In the genomic region with DNA sequence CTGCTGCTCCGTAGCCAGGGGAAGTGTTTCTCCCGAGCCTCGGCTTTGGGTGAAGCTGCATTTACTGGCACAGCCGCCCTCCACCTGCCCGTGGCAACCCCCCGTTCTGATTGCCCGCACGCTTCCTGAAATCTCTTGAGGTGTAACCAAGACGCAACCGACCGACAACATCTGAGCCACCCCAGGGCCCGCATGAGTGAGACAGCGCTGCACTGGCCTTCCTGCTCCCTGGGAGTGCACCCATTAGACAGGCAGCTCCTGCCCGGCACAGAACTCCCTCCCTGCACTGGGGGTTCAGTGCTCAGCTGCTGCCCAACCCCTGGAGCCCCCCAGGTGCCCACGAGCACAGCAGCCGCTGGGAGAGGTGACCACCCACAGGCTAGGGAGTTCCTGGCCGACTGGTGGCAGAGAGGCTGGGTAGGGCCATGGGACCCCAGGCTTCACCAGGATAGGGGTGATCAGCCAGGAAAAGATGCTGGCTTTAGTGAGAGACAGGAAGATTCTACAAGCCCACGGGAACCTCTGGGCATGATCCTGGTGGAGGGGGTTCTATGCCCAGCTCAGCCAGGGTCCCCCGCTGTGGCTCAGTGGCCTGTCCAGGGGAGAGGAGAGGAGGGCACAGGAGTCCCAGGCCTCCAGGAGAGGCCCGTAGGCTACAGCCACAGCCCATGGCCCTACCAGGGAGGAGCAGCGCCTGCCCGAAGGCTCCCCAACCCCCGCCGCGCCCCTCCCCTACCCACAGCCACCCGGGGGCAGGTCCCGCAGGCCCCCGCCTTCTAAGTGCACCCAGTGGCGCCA, we compare ENCODE assay signal across 1 cellular context.
TF ChIP-seq lines count a peak whose summit lies in the region.

No MANE protein-coding gene starts in this region.

TF ChIP-seq in GM12878, 131 proteins besides CTCF, POLR2A, EP300 and RAD21:
- TF ChIP-seq IKZF1 (conservative IDR thresholded peaks at IDR 0.05) (peak; percentile 12; the same call in 1 of the 2 replicates), TCF3 (IDR thresholded peaks at IDR 0.05; ENCODE audit: borderline replicate concordance, insufficient read depth, low read depth, low read length) (0 out of 2 replicates have a peak, but pooled peaks have one; percentile 14)
- TF ChIP-seq, protein P1, sequence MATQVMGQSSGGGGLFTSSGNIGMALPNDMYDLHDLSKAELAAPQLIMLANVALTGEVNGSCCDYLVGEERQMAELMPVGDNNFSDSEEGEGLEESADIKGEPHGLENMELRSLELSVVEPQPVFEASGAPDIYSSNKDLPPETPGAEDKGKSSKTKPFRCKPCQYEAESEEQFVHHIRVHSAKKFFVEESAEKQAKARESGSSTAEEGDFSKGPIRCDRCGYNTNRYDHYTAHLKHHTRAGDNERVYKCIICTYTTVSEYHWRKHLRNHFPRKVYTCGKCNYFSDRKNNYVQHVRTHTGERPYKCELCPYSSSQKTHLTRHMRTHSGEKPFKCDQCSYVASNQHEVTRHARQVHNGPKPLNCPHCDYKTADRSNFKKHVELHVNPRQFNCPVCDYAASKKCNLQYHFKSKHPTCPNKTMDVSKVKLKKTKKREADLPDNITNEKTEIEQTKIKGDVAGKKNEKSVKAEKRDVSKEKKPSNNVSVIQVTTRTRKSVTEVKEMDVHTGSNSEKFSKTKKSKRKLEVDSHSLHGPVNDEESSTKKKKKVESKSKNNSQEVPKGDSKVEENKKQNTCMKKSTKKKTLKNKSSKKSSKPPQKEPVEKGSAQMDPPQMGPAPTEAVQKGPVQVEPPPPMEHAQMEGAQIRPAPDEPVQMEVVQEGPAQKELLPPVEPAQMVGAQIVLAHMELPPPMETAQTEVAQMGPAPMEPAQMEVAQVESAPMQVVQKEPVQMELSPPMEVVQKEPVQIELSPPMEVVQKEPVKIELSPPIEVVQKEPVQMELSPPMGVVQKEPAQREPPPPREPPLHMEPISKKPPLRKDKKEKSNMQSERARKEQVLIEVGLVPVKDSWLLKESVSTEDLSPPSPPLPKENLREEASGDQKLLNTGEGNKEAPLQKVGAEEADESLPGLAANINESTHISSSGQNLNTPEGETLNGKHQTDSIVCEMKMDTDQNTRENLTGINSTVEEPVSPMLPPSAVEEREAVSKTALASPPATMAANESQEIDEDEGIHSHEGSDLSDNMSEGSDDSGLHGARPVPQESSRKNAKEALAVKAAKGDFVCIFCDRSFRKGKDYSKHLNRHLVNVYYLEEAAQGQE (IDR thresholded peaks at IDR 0.05; ENCODE audit: low read depth, low read length) = no peak
